In genomic region chr19:35061583-35062373, GRCh38 we compare ENCODE assay signal across 1 cellular context.
TF ChIP-seq lines count a peak whose summit lies in the region.

No MANE protein-coding gene starts in this region.

TF ChIP-seq in A549, 52 proteins besides CTCF, POLR2A, EP300 and RAD21 (continued from another document):
- TF ChIP-seq PBX3 (IDR thresholded peaks at IDR 0.05), result no peak
- no peak for TF ChIP-seq JUNB (IDR thresholded peaks at IDR 0.05)
- no peak for TF ChIP-seq REST (IDR thresholded peaks at IDR 0.05)
- TF ChIP-seq MAFK (IDR thresholded peaks at IDR 0.05; ENCODE audit: partially characterized antibody), result no peak
- no peak for TF ChIP-seq FOSB (CRISPR knock-in tag; IDR thresholded peaks at IDR 0.05)
